In the genomic region with DNA sequence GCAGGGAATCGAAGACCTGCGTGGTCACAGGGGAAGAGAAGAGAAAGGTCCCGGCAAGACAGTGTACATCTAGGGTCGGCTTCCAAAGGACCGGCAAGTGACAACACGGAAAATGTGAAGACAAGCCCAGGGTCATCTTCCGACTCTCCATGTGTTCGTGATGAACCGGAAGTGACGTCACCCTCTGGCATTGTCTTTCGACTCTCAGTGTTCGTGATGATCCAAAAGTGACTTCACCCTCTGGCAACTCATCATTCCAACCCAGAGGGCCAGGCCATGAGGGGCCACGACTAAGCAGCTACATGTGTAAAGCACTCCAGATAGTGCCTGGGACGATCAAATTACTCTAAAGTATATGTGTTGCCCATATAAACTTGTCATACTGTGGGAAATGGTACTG, we compare ENCODE assay signal across 23 cellular contexts.
DNase-seq lines count a peak whose midpoint lies in the region; ATAC-seq and TF ChIP-seq lines count a peak whose summit lies in the region.
"Had no signal": no experiment of that assay in that cellular context is flagged by ENCODE, and none has a peak within 500 bp of the region (broad histone marks: within the 10 kb centered on the region; RNA-seq: fewer than 3 reads in every experiment).

No MANE protein-coding gene starts in this region.

- H3K4ac ChIP-seq in mesenchymal stem cell (ENCODE audit: low read depth in 1 of 2, low read length in 2 of 2), result no peak overlapping the region

- no peak overlapping the region for H2BK5ac ChIP-seq in mesenchymal stem cell (ENCODE audit: low read depth, low read length, poor library complexity, severe bottlenecking)

- no peaks in the 10 kb centered on the region for H3K79me1 ChIP-seq in mesenchymal stem cell (replicated peaks; ENCODE audit: low read length, poor library complexity, severe bottlenecking)

- intact Hi-C loops in Right ventricle myocardium superior (cut with DNase I) (no loop called here), left ventricle myocardium superior (cut with micrococcal nuclease) (no loop called here), vagina (cut with DNase I) (no loop called here)

- H3K36me3 ChIP-seq in mesenchymal stem cell (ENCODE audit: control insufficient read depth in 1 of 2, insufficient read depth in 2 of 2, low read depth in 1 of 2, low read length in 2 of 2) (no peaks in the 10 kb centered on the region), vagina (no peaks in the 10 kb centered on the region)
- H3K36me3 ChIP-seq: BE2C, heart left ventricle, spleen had no signal

- H4K91ac ChIP-seq in mesenchymal stem cell (ENCODE audit: low read length), result no peak overlapping the region

- H3K27me3 ChIP-seq in mesenchymal stem cell (ENCODE audit: control insufficient read depth in 1 of 2, insufficient read depth in 1 of 2, low read length in 2 of 2), result no peaks in the 10 kb centered on the region
- H3K27me3 ChIP-seq in vagina, result no peaks in the 10 kb centered on the region
- H3K27me3 ChIP-seq: BE2C, heart left ventricle had no signal

- WGBS in mesenchymal stem cell, result 83% methylated on average over 12 of the region's 14 CpGs

- peak; percentile 16 for ATAC-seq in Right ventricle myocardium superior (ENCODE audit: poor library complexity)
- no peak for ATAC-seq in left ventricle myocardium superior
- ATAC-seq in HG03521 (IDR thresholded peaks at IDR 0.05; ENCODE audit: unreplicated experiment), result no peak
- ATAC-seq: activated T-cell treated with anti-CD3 and anti-CD28 coated beads, Interleukin-2, amount 50 U/mL, for 4 hours; stimulated activated memory B cell treated with anti-CD40 and anti-IgM and Interleukin-4, amounts not matched to agents 10 μg/mL and 1 μg/mL and 100 μg/mL, for 72 hours had no signal

- no peak overlapping the region for H2BK15ac ChIP-seq in mesenchymal stem cell (ENCODE audit: low read depth, poor library complexity, severe bottlenecking)

- no peak overlapping the region for H2BK12ac ChIP-seq in mesenchymal stem cell (ENCODE audit: low read length in 2 of 2)

- H2AFZ ChIP-seq in mesenchymal stem cell (ENCODE audit: low read depth, low read length), result no peak overlapping the region

- no peak overlapping the region for H3K14ac ChIP-seq in mesenchymal stem cell (ENCODE audit: low read length in 2 of 2)

- peaks cover 2% of the 10 kb centered on the region for H3K4me1 ChIP-seq in mesenchymal stem cell (ENCODE audit: control insufficient read depth, insufficient read depth, low read depth, low read length)
- H3K4me1 ChIP-seq in vagina, result peaks cover 8% of the 10 kb centered on the region
- H3K4me1 ChIP-seq: BE2C, spleen had no signal

- H2AK5ac ChIP-seq in mesenchymal stem cell (ENCODE audit: low read length, severe bottlenecking), result no peak overlapping the region

- H3K9me3 ChIP-seq in mesenchymal stem cell (ENCODE audit: control insufficient read depth, low read length), result peaks cover 2% of the 10 kb centered on the region
- no peaks in the 10 kb centered on the region for H3K9me3 ChIP-seq in vagina
- H3K9me3 ChIP-seq: BE2C, SK-N-SH had no signal

- H2BK120ac ChIP-seq in mesenchymal stem cell (ENCODE audit: low read depth, low read length), result no peak overlapping the region

- H3K23ac ChIP-seq in mesenchymal stem cell (ENCODE audit: low read length in 2 of 2), result no peak overlapping the region

- H3K9ac ChIP-seq in mesenchymal stem cell (ENCODE audit: low read length), result peak overlapping the region; percentile 62
- H3K9ac ChIP-seq: SK-N-SH had no signal

- no peak overlapping the region for H3K18ac ChIP-seq in mesenchymal stem cell (ENCODE audit: low read depth in 1 of 2, low read length in 2 of 2)

- H3K27ac ChIP-seq in mesenchymal stem cell (ENCODE audit: low read length, poor library complexity, severe bottlenecking), result no peak overlapping the region
- peak overlapping the region; percentile 74 for H3K27ac ChIP-seq in vagina
- H3K27ac ChIP-seq: 22Rv1, heart left ventricle, RWPE1, spleen had no signal

- no peak overlapping the region for H3K4me2 ChIP-seq in mesenchymal stem cell (ENCODE audit: low read length, poor library complexity, severe bottlenecking)

- H4K8ac ChIP-seq in mesenchymal stem cell (ENCODE audit: low read length), result no peak overlapping the region

- H3K4me3 ChIP-seq in mesenchymal stem cell (ENCODE audit: insufficient read depth in 1 of 2, low read depth in 1 of 2, low read length in 2 of 2), result no peak overlapping the region
- H3K4me3 ChIP-seq in vagina, result no peak overlapping the region
- H3K4me3 ChIP-seq: heart left ventricle, spleen had no signal

- no peak for TF ChIP-seq CTCF in vagina (IDR thresholded peaks at IDR 0.05)

- no peak for DNase-seq in Right ventricle myocardium superior
- DNase-seq in left ventricle myocardium superior, result no peak
- peak; percentile 16 for DNase-seq in RPMI7951 (ENCODE audit: low read depth)
- no peak for DNase-seq in mesenchymal stem cell
- DNase-seq in vagina (ENCODE audit: extremely low spot score in 2 of 2), result no peak
- no peak for DNase-seq in NCI-H2227 treated with DMSO at 0.1 percent for 48 hours (lab: John Stamatoyannopoulos, UW)
- no peak for DNase-seq in DMS114 treated with DMSO at 0.1 percent for 48 hours (lab: John Stamatoyannopoulos, UW; ENCODE audit: unreplicated experiment)
- DNase-seq: activated CD4-positive, alpha-beta T cell treated with anti-CD3 and anti-CD28 coated beads for 48 hours; activated naive CD4-positive, alpha-beta T cell; activated T-cell treated with anti-CD3 and anti-CD28 coated beads, Interleukin-2, amount 50 U/mL, for 4 hours; BE2C; Karpas-422; NCI-H2171; NCI-H526; SK-N-SH; spleen; stimulated activated CD4-positive, alpha-beta T cell treated with anti-CD3 and anti-CD28 coated beads, Interleukin-2, amount 100 ng/mL, for 48 hours; T-helper 2 cell had no signal

- no peak for TF ChIP-seq POLR2A in vagina (IDR thresholded peaks at IDR 0.05)
